In genomic region chr9:121050128-121050988, GRCh38 we compare ENCODE assay signal across 23 cellular contexts. TPM values are rescaled to one million over a fixed set of nuclear protein-coding genes. Genes with fewer than 3 reads are reported as not detected.
DNase-seq lines count a peak whose midpoint lies in the region; ATAC-seq, FAIRE-seq and TF ChIP-seq lines count a peak whose summit lies in the region.
"Had no signal": no experiment of that assay in that cellular context is flagged by ENCODE, and none has a peak within 500 bp of the region (broad histone marks: within the 10 kb centered on the region; RNA-seq: fewer than 3 reads in every experiment).

C5 (minus strand) TSS chr9:121050275; CDS start chr9:121050246, 29 bp downstream.

- no peak within 1 kb of the TSS for H2AFZ ChIP-seq in IMR-90 (replicated peaks; ENCODE audit: low read length, poor library complexity)
- H2AFZ ChIP-seq in astrocyte (ENCODE audit: low read depth, low read length), result no peak within 1 kb of the TSS
- H2AFZ ChIP-seq in HepG2 (ENCODE audit: low read length), result no peak within 1 kb of the TSS

- H2AK5ac ChIP-seq in IMR-90 (ENCODE audit: low read depth, low read length), result no peak within 1 kb of the TSS

- CTCF ChIA-PET in IMR-90 (lab: Yijun Ruan, JAX) (interaction anchor here (0.7 to 1.4 kb wide), 2 partner anchors 9 to 10 kb away, joined by 3 to 10 read pairs; no protein-coding TSS in a partner anchor), HepG2 (lab: Yijun Ruan, JAX; ENCODE audit: low intra/inter-chr PET ratio, low total read pairs) (interaction anchor here (1.4 kb wide), 1 partner anchor 10 kb away, joined by 4 read pairs; no protein-coding TSS in a partner anchor)

- H3K4me3 ChIP-seq in IMR-90 (ENCODE audit: insufficient read depth, low read depth, low read length) (no peak within 1 kb of the TSS), astrocyte (ENCODE audit: insufficient read depth, low read depth, low read length) (no peak within 1 kb of the TSS), HepG2 (replicated peaks in 1 of 3; ENCODE audit: insufficient read depth in 1 of 3, low read depth in 2 of 3, low read length in 3 of 3) (peak within 1 kb of the TSS; percentile 50 to 95 (median 72)), upper lobe of right lung (peak within 1 kb of the TSS; percentile 23)
- H3K4me3 ChIP-seq: colonic mucosa, MG63 had no signal

- no peak within 1 kb of the TSS for H2BK120ac ChIP-seq in IMR-90 (ENCODE audit: low read depth, low read length)

- H3K18ac ChIP-seq in IMR-90 (ENCODE audit: low read depth, low read length), result peak within 1 kb of the TSS; percentile 55; the same call in 1 of the 2 replicates

- H3K79me2 ChIP-seq in astrocyte (ENCODE audit: insufficient read depth, low read length) (no peaks in the 10 kb centered on the region), HepG2 (ENCODE audit: insufficient read depth, low read length) (peaks cover 47% of the 10 kb centered on the region)

- TF ChIP-seq POLR2A in IMR-90 (IDR thresholded peaks at IDR 0.05; ENCODE audit: low read depth, low read length) (no peak), HepG2 (IDR thresholded peaks at IDR 0.05; ENCODE audit: insufficient read depth in 1 of 2, low read depth in 2 of 2, low read length in 2 of 2) (no peak)

- dilution Hi-C loops in IMR-90 (cut with HindIII; ENCODE audit: low sequenced_read_pairs, unreplicated experiment), result no loop called here

- H3K4me3 Mint-ChIP-seq in astrocyte (ENCODE audit: unreplicated experiment) (no peak within 1 kb of the TSS), nephron progenitor cell (no peak within 1 kb of the TSS)
- H3K4me3 Mint-ChIP-seq: activated CD8-positive, alpha-beta T cell treated with anti-CD3 and anti-CD28 coated beads for 36 hours; B cell; natural killer cell treated with Interleukin-12 subunit alpha and Interleukin-12 subunit beta and Interleukin-15 and Interleukin-18, amount 100 ng/mL, for 72 hours; stimulated activated effector memory CD8-positive, alpha-beta T cell treated with anti-CD3 and anti-CD28 coated beads, Interleukin-12 subunit alpha, Interleukin-12 subunit beta, amount 100 ng/mL, for 72 hours had no signal

- H3K27me3 Mint-ChIP-seq in astrocyte (ENCODE audit: low read depth, unreplicated experiment), result no peaks in the 10 kb centered on the region
- H3K27me3 Mint-ChIP-seq in nephron progenitor cell (ENCODE audit: low read depth, poor library complexity), result peaks cover 2% of the 10 kb centered on the region
- H3K27me3 Mint-ChIP-seq: activated CD8-positive, alpha-beta T cell treated with anti-CD3 and anti-CD28 coated beads for 36 hours; B cell; natural killer cell treated with Interleukin-12 subunit alpha and Interleukin-12 subunit beta and Interleukin-15 and Interleukin-18, amount 100 ng/mL, for 72 hours had no signal

- POLR2A ChIA-PET in IMR-90 (lab: Charles Lee; ENCODE audit: unreplicated experiment) (no interaction called here), HepG2 (lab: Yijun Ruan, JAX) (interaction anchor here (0.8 to 2.4 kb wide), 4 partner anchors 10 to 320 kb away, joined by 3 to 6 read pairs (median 4); no protein-coding TSS in a partner anchor)

- no peak within 1 kb of the TSS for H4K91ac ChIP-seq in IMR-90 (ENCODE audit: insufficient read depth, low read depth, low read length)

- H3K4me1 Mint-ChIP-seq in astrocyte (ENCODE audit: low read depth, unreplicated experiment) (peaks cover 7% of the 10 kb centered on the region), nephron progenitor cell (peaks cover 6% of the 10 kb centered on the region)
- H3K4me1 Mint-ChIP-seq: B cell; stimulated activated effector memory CD8-positive, alpha-beta T cell treated with anti-CD3 and anti-CD28 coated beads, Interleukin-12 subunit alpha, Interleukin-12 subunit beta, amount 100 ng/mL, for 72 hours had no signal

- H3K56ac ChIP-seq in IMR-90 (ENCODE audit: extremely low read depth, insufficient read depth, low read length), result no peak within 1 kb of the TSS

- H3K9me3 ChIP-seq in IMR-90 (ENCODE audit: control insufficient read depth, insufficient read depth, low read length), result no peaks in the 10 kb centered on the region
- H3K9me3 ChIP-seq in astrocyte (ENCODE audit: insufficient read depth, low read depth, low read length), result no peaks in the 10 kb centered on the region
- H3K9me3 ChIP-seq in HepG2 (ENCODE audit: low read length), result no peaks in the 10 kb centered on the region
- H3K9me3 ChIP-seq in upper lobe of right lung, result no peaks in the 10 kb centered on the region
- H3K9me3 ChIP-seq: colonic mucosa, MG63 had no signal

- ATAC-seq in IMR-90 (ENCODE audit: low read depth) (no peak), HepG2 (peak; percentile 36), upper lobe of right lung (no peak), GM19023 (IDR thresholded peaks at IDR 0.05; ENCODE audit: unreplicated experiment) (no peak), GM18867 (IDR thresholded peaks at IDR 0.05; ENCODE audit: unreplicated experiment) (no peak)
- ATAC-seq: activated CD8-positive, alpha-beta T cell treated with anti-CD3 and anti-CD28 coated beads for 36 hours; left cardiac atrium; natural killer cell treated with Interleukin-12 subunit alpha and Interleukin-12 subunit beta and Interleukin-15 and Interleukin-18, amount 100 ng/mL, for 72 hours; stimulated activated effector memory CD8-positive, alpha-beta T cell treated with anti-CD3 and anti-CD28 coated beads, Interleukin-12 subunit alpha, Interleukin-12 subunit beta, amount 100 ng/mL, for 72 hours had no signal

- H2AK9ac ChIP-seq in IMR-90 (replicated peaks; ENCODE audit: low read depth, low read length, poor library complexity), result no peak within 1 kb of the TSS

- H3K9ac ChIP-seq in IMR-90 (ENCODE audit: low read depth, low read length) (no peak within 1 kb of the TSS), astrocyte (ENCODE audit: low read length) (no peak within 1 kb of the TSS), HepG2 (ENCODE audit: insufficient read depth, low read depth, low read length) (peak within 1 kb of the TSS; percentile 58; the same call in 1 of the 2 replicates)

- H3K9me1 ChIP-seq in IMR-90 (ENCODE audit: insufficient read depth, low read length), result no peaks in the 10 kb centered on the region; the same call in 1 of the 2 replicates

- TF ChIP-seq CTCF in IMR-90 (conservative IDR thresholded peaks at IDR 0.05; ENCODE audit: low read depth, low read length) (no peak), astrocyte (IDR thresholded peaks at IDR 0.05; ENCODE audit: insufficient read depth, low read depth, low read length) (no peak), HepG2 (CRISPR knock-in tag; IDR thresholded peaks at IDR 0.05) (no peak), upper lobe of right lung (IDR thresholded peaks at IDR 0.05) (no peak), nephron progenitor cell (IDR thresholded peaks at IDR 0.05) (no peak)

- peak within 1 kb of the TSS; percentile 49; the same call in 1 of the 2 replicates for H2BK20ac ChIP-seq in IMR-90 (ENCODE audit: low read depth, low read length)

- TF ChIP-seq RAD21 in IMR-90 (IDR thresholded peaks at IDR 0.05; ENCODE audit: low read length) (no peak), HepG2 (CRISPR knock-in tag; IDR thresholded peaks at IDR 0.05) (no peak)

- no peak within 1 kb of the TSS for H3K27ac ChIP-seq in IMR-90 (ENCODE audit: insufficient read depth, low read length)
- no peak within 1 kb of the TSS for H3K27ac ChIP-seq in astrocyte (ENCODE audit: low read depth, low read length)
- H3K27ac ChIP-seq in HepG2 (ENCODE audit: extremely low read length, insufficient read depth, low read length), result peak within 1 kb of the TSS; percentile 71
- H3K27ac ChIP-seq in upper lobe of right lung, result no peak within 1 kb of the TSS
- H3K27ac ChIP-seq: colonic mucosa had no signal

- DNase-seq in IMR-90, result no peak
- no peak for DNase-seq in astrocyte (ENCODE audit: low read depth)
- peak; percentile 67 for DNase-seq in HepG2 (ENCODE audit: low spot score)
- no peak for DNase-seq in upper lobe of right lung
- DNase-seq in nephron progenitor cell, result no peak
- DNase-seq: activated CD8-positive, alpha-beta T cell treated with anti-CD3 and anti-CD28 coated beads for 36 hours; activated gamma-delta T cell treated with Interleukin-2 at 50 U/mL for 16 hours; activated T-cell treated with anti-CD3 and anti-CD28 coated beads, Interleukin-2, amount 50 U/mL, for 1 hour; colonic mucosa; COR-L47; EL; GOT3; left cardiac atrium; MG63; midbrain; NCI-H1694 treated with DMSO at 0.1 percent for 48 hours; posterior cingulate gyrus; T-helper 9 cell had no signal

- 0 out of 2 replicates have a peak within 1 kb of the TSS, but pooled peaks have one; percentile 53 for H4K5ac ChIP-seq in IMR-90 (ENCODE audit: low read depth, low read length)

- in situ Hi-C loops in IMR-90 (cut with MboI; ENCODE audit: low sequenced_read_pairs) (loop anchor here (25.0 kb wide), 1 partner anchor 438 kb away; no protein-coding TSS in a partner anchor), HepG2 (cut with HindIII; ENCODE audit: extremely low pct_ligation_motif_present, low pct_unique_long_range_greater_than_20kb) (no loop called here)

- H3K27me3 ChIP-seq in IMR-90 (ENCODE audit: control insufficient read depth, insufficient read depth, low read length) (no peaks in the 10 kb centered on the region), astrocyte (ENCODE audit: insufficient read depth, low read length) (no peaks in the 10 kb centered on the region), HepG2 (ENCODE audit: control insufficient read depth in 1 of 2, insufficient read depth in 2 of 2, low read length in 2 of 2) (no peaks in the 10 kb centered on the region), upper lobe of right lung (no peaks in the 10 kb centered on the region)
- H3K27me3 ChIP-seq: colonic mucosa, MG63 had no signal

- H3K9me3 Mint-ChIP-seq in astrocyte (ENCODE audit: unreplicated experiment), result no peaks in the 10 kb centered on the region
- no peaks in the 10 kb centered on the region for H3K9me3 Mint-ChIP-seq in nephron progenitor cell
- H3K9me3 Mint-ChIP-seq: activated CD8-positive, alpha-beta T cell treated with anti-CD3 and anti-CD28 coated beads for 36 hours; natural killer cell treated with Interleukin-12 subunit alpha and Interleukin-12 subunit beta and Interleukin-15 and Interleukin-18, amount 100 ng/mL, for 72 hours; stimulated activated effector memory CD8-positive, alpha-beta T cell treated with anti-CD3 and anti-CD28 coated beads, Interleukin-12 subunit alpha, Interleukin-12 subunit beta, amount 100 ng/mL, for 72 hours had no signal

- H3K4me2 ChIP-seq in IMR-90 (ENCODE audit: low read depth, low read length) (no peak within 1 kb of the TSS), astrocyte (ENCODE audit: low read length) (no peak within 1 kb of the TSS), HepG2 (ENCODE audit: low read depth, low read length) (peak within 1 kb of the TSS; percentile 95)

- intact Hi-C loops in IMR-90 (cut with micrococcal nuclease) (no loop called here), HepG2 (cut with micrococcal nuclease; ENCODE audit: unreplicated experiment) (loop anchor here (10.0 kb wide), 1 partner anchor 134 kb away; no protein-coding TSS in a partner anchor), upper lobe of right lung (cut with DNase I) (no loop called here)

- no peak within 1 kb of the TSS for H3K27ac Mint-ChIP-seq in astrocyte (ENCODE audit: unreplicated experiment)
- H3K27ac Mint-ChIP-seq in nephron progenitor cell, result no peak within 1 kb of the TSS
- H3K27ac Mint-ChIP-seq: activated CD8-positive, alpha-beta T cell treated with anti-CD3 and anti-CD28 coated beads for 36 hours; B cell; natural killer cell treated with Interleukin-12 subunit alpha and Interleukin-12 subunit beta and Interleukin-15 and Interleukin-18, amount 100 ng/mL, for 72 hours; stimulated activated effector memory CD8-positive, alpha-beta T cell treated with anti-CD3 and anti-CD28 coated beads, Interleukin-12 subunit alpha, Interleukin-12 subunit beta, amount 100 ng/mL, for 72 hours had no signal

- no TSS peak for BruUV-seq in IMR-90 (replicated peaks; lab: Mats Ljungman, UMichigan)
- BruUV-seq in HepG2 (replicated peaks; lab: Mats Ljungman, UMichigan), result no TSS peak

- no peak within 1 kb of the TSS for H2BK15ac ChIP-seq in IMR-90 (ENCODE audit: low read depth, low read length)

- no peaks in the 10 kb centered on the region for H3K36me3 ChIP-seq in IMR-90 (ENCODE audit: control insufficient read depth, insufficient read depth, low read length)
- no peaks in the 10 kb centered on the region for H3K36me3 ChIP-seq in astrocyte (ENCODE audit: insufficient read depth, low read length)
- H3K36me3 ChIP-seq in HepG2 (replicated peaks in 1 of 2; ENCODE audit: control insufficient read depth in 1 of 2, insufficient read depth in 2 of 2, low read length in 2 of 2), result no peaks in the 10 kb centered on the region
- H3K36me3 ChIP-seq in upper lobe of right lung, result no peaks in the 10 kb centered on the region
- H3K36me3 ChIP-seq: colonic mucosa, MG63 had no signal

- H3K4me1 ChIP-seq in IMR-90 (ENCODE audit: control insufficient read depth, insufficient read depth, low read length) (peaks cover 2% of the 10 kb centered on the region), astrocyte (ENCODE audit: insufficient read depth, low read length) (no peaks in the 10 kb centered on the region), HepG2 (ENCODE audit: insufficient read depth, low read length) (peaks cover 64% of the 10 kb centered on the region), upper lobe of right lung (no peaks in the 10 kb centered on the region)
- H3K4me1 ChIP-seq: colonic mucosa had no signal

- H3K36me3 Mint-ChIP-seq in astrocyte (ENCODE audit: low read depth, unreplicated experiment) (no peaks in the 10 kb centered on the region), nephron progenitor cell (ENCODE audit: low read depth) (peaks cover 5% of the 10 kb centered on the region)
- H3K36me3 Mint-ChIP-seq: natural killer cell treated with Interleukin-12 subunit alpha and Interleukin-12 subunit beta and Interleukin-15 and Interleukin-18, amount 100 ng/mL, for 72 hours; stimulated activated effector memory CD8-positive, alpha-beta T cell treated with anti-CD3 and anti-CD28 coated beads, Interleukin-12 subunit alpha, Interleukin-12 subunit beta, amount 100 ng/mL, for 72 hours had no signal

- FAIRE-seq in astrocyte (lab: Jason Lieb, UNC) (peak; percentile 68), HepG2 (lab: Jason Lieb, UNC) (no peak)

- TF ChIP-seq EP300 in HepG2 (IDR thresholded peaks at IDR 0.05; ENCODE audit: low read depth in 2 of 2, low read length in 2 of 2) (peak in 1 of 2 experiments; percentile 51; a peak in 2 of 4 replicates), HepG2 (CRISPR knock-in tag; IDR thresholded peaks at IDR 0.05; ENCODE audit: borderline replicate concordance) (no peak)

- H4K20me1 ChIP-seq in IMR-90 (ENCODE audit: insufficient read depth, low read length), result no peaks in the 10 kb centered on the region
- H4K20me1 ChIP-seq in astrocyte (ENCODE audit: insufficient read depth, low read length), result no peaks in the 10 kb centered on the region
- peaks cover 19% of the 10 kb centered on the region for H4K20me1 ChIP-seq in HepG2 (ENCODE audit: insufficient read depth, low read length)

- no CpG with 5 or more reads among the region's 6 CpGs for WGBS in IMR-90 (ENCODE audit: extremely low coverage in 2 of 2, insufficient read length in 1 of 2), 2 experiments
- 2% methylated on average over 6 of the region's 6 CpGs for WGBS in HepG2 (ENCODE audit: low lambda C conversion rate)

- H3K23ac ChIP-seq in IMR-90 (ENCODE audit: low read depth, low read length), result no peak within 1 kb of the TSS

- H3K14ac ChIP-seq in IMR-90 (replicated peaks; ENCODE audit: low read depth, low read length), result peak within 1 kb of the TSS; percentile 50; the same call in 1 of the 2 replicates

- H3K4ac ChIP-seq in IMR-90 (ENCODE audit: low read depth, low read length), result no peak within 1 kb of the TSS; the same call in 1 of the 2 replicates

- no peaks in the 10 kb centered on the region for H3K79me1 ChIP-seq in IMR-90 (ENCODE audit: low read depth in 1 of 2, low read length in 2 of 2)

- no peak within 1 kb of the TSS for H4K8ac ChIP-seq in IMR-90 (ENCODE audit: low read depth in 2 of 2, low read length in 2 of 2)

- H2BK5ac ChIP-seq in IMR-90 (ENCODE audit: low read depth, low read length, poor library complexity, severe bottlenecking), result no peak within 1 kb of the TSS

RNA-seq across cellular contexts. Expression of gene C5, which starts in this region (rescaled TPM):
- 2.3 and 2.8 TPM in 2 replicates for total RNA-seq in IMR-90 (2012; rRNA removed)
- polyA plus RNA-seq in IMR-90 (2012; rRNA removed), result 1.0 and 1.5 TPM in 2 replicates
- polyA plus RNA-seq in IMR-90 (2012; cell fraction: cytosol; rRNA removed), result 0.17 and 0.57 TPM in 2 replicates
- polyA plus RNA-seq in IMR-90 (2012; cell fraction: nucleus; rRNA removed; ENCODE audit: low replicate concordance), result 0.40 and 3.3 TPM in 2 replicates
- 0.41 and 1.1 TPM in 2 replicates for total RNA-seq in astrocyte
- total RNA-seq in HepG2 (2016; rRNA removed; fragmentation: Illumina TruSeq; extraction: Trizol), result 29.8 and 57.6 TPM in 2 replicates
- 5.8 and 7.1 TPM in 2 replicates for total RNA-seq in HepG2 (2016; cell fraction: cytosol; rRNA removed; fragmentation: Illumina TruSeq; extraction: Trizol; ENCODE audit: low read depth)
- 28.2 and 56.6 TPM in 2 replicates for total RNA-seq in HepG2 (2016; cell fraction: insoluble cytoplasmic fraction; rRNA removed; fragmentation: Illumina TruSeq; extraction: Trizol)
- total RNA-seq in HepG2 (2016; cell fraction: membrane; rRNA removed; fragmentation: Illumina TruSeq; extraction: Trizol), result 5.7 and 8.3 TPM in 2 replicates
- 61.5 and 74.8 TPM in 2 replicates for total RNA-seq in HepG2 (2016; cell fraction: nucleus; rRNA removed; fragmentation: Illumina TruSeq; extraction: Trizol)
- polyA plus RNA-seq in HepG2 (2011; rRNA removed), result 192 and 242 TPM in 2 replicates
- 79.8 and 172 TPM in 2 replicates for polyA plus RNA-seq in HepG2 (2011; cell fraction: cytosol; rRNA removed)
- 116 and 151 TPM in 2 replicates for polyA plus RNA-seq in HepG2 (2011; cell fraction: nucleus; rRNA removed)
- 82.5 and 211 TPM in 2 replicates for polyA plus RNA-seq in HepG2 (2012)
- 1.4 and 1.8 TPM in 2 replicates for polyA plus RNA-seq in HepG2 (2016; cell fraction: cytosol; fragmentation: Illumina TruSeq; extraction: Trizol; ENCODE audit: low read depth)
- 14.3 and 16.7 TPM in 2 replicates for polyA plus RNA-seq in HepG2 (2016; cell fraction: insoluble cytoplasmic fraction; fragmentation: Illumina TruSeq; extraction: Trizol; ENCODE audit: low read depth)
- polyA plus RNA-seq in HepG2 (2016; cell fraction: membrane; fragmentation: Illumina TruSeq; extraction: Trizol; ENCODE audit: low read depth), result 2.3 and 2.7 TPM in 2 replicates
- 55.2 and 57.5 TPM in 2 replicates for polyA plus RNA-seq in HepG2 (2016; cell fraction: nucleus; fragmentation: Illumina TruSeq; extraction: Trizol; ENCODE audit: insufficient read depth, low read depth)
- polyA minus RNA-seq in HepG2 (2011; rRNA and poly(A)+ RNA removed; ENCODE audit: low replicate concordance), result 1.5 and 59.8 TPM in 2 replicates
- polyA minus RNA-seq in HepG2 (2011; cell fraction: cytosol; rRNA and poly(A)+ RNA removed), result 115 and 233 TPM in 2 replicates
- polyA minus RNA-seq in HepG2 (2011; cell fraction: nucleus; rRNA and poly(A)+ RNA removed), result 307 and 447 TPM in 2 replicates
- 37.8 TPM for total RNA-seq in upper lobe of right lung

Comparison
In these comparisons a context has a peak if more than half of its experiments do, and no peak if none do; other contexts are left out.
1. H3K4me3 ChIP-seq: peak in HepG2 (3 of 3) and upper lobe of right lung (single experiment); none in IMR-90 (single experiment) and astrocyte (single experiment).